ENCODE assay signal across 14 cellular contexts in the genomic region with DNA sequence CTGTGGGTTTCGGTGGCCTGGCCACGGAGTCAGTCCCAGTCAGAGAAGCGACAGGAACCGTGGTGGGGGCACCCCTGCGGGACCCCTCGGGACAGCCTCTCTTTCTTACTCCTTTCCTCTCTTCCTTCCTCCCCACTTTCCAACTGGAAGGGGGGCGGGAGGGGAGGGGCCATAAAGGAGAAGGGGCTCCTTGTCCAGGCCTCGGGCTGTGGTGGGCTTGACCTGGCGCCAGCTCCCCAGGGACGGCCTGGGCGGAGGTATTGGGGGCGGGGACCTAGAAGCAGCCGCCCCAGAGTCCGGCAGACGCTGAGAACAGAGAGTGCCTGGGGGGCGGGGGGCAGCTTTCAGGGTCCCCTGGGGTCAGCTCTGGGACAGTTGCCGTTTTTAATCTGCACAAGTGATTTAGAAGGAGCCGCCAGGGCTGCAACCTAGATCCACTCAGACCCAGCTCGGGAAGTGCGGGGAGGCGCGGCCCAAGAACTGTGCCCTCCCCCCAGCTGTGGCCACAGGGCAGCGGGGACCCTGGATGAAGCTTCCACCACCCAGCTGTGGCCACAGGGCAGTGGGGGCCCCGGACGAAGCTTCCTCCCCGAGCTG. TPM values are rescaled to one million over a fixed set of nuclear protein-coding genes. Genes with fewer than 3 reads are reported as not detected.
DNase-seq lines count a peak whose midpoint lies in the region; ATAC-seq and TF ChIP-seq lines count a peak whose summit lies in the region.
"Had no signal": no experiment of that assay in that cellular context is flagged by ENCODE, and none has a peak within 500 bp of the region (broad histone marks: within the 10 kb centered on the region; RNA-seq: fewer than 3 reads in every experiment).

No MANE protein-coding gene starts in this region.

- H3K27me3 ChIP-seq in right atrium auricular region (no peaks in the 10 kb centered on the region), psoas muscle (ENCODE audit: insufficient read depth in 3 of 3, low read length in 2 of 3) (peaks cover 0 to 42% (median 0%) of the 10 kb centered on the region in 3 donors), PC-9 (ENCODE audit: insufficient read depth, low read depth) (no peaks in the 10 kb centered on the region)
- H3K27me3 ChIP-seq in CD4-positive, alpha-beta memory T cell (ENCODE audit: insufficient read depth, low read length), result no peaks in the 10 kb centered on the region

- 7 to 22% (median 7%) methylated on average over 23 to 26 of the region's 26 CpGs for WGBS in psoas muscle, 3 donors

- peaks cover 0 to 9% of the 10 kb centered on the region in 2 donors for H3K36me3 Mint-ChIP-seq in CD14-positive monocyte
- H3K36me3 Mint-ChIP-seq in CD4-positive, alpha-beta memory T cell, result no peaks in the 10 kb centered on the region
- H3K36me3 Mint-ChIP-seq in activated naive CD4-positive, alpha-beta T cell treated with anti-CD3 and anti-CD28 coated beads for 36 hours (ENCODE audit: low read depth), result no peaks in the 10 kb centered on the region
- H3K36me3 Mint-ChIP-seq: activated naive CD4-positive, alpha-beta T cell treated with anti-CD3 and anti-CD28 coated beads, Interleukin-2, amount 50 U/mL, for 24 hours had no signal

- peak overlapping the region in 3 of 7 donors; percentile 15 to 55 (median 50) for H3K27ac Mint-ChIP-seq in CD14-positive monocyte
- H3K27ac Mint-ChIP-seq in CD4-positive, alpha-beta memory T cell, result no peak overlapping the region
- H3K27ac Mint-ChIP-seq in activated naive CD4-positive, alpha-beta T cell treated with anti-CD3 and anti-CD28 coated beads for 36 hours, result no peak overlapping the region
- H3K27ac Mint-ChIP-seq: activated naive CD4-positive, alpha-beta T cell treated with anti-CD3 and anti-CD28 coated beads, Interleukin-2, amount 50 U/mL, for 24 hours; IgD-negative memory B cell had no signal

- ATAC-seq in psoas muscle (peak in 2 of 4 donors; percentile 17 to 23), GM18502 (IDR thresholded peaks at IDR 0.05; ENCODE audit: poor library complexity, unreplicated experiment) (no peak)

- peaks cover 41% of the 10 kb centered on the region for H3F3A ChIP-seq in PC-9 (ENCODE audit: insufficient read depth, low read depth)

- H3K4me2 ChIP-seq in PC-9, result no peak overlapping the region

- peak overlapping the region; percentile 30 for H3K27ac ChIP-seq in angular gyrus (ENCODE audit: low read depth, low read length)
- peak overlapping the region; percentile 72 to 74 for H3K27ac ChIP-seq in right atrium auricular region
- H3K27ac ChIP-seq in psoas muscle, result peak overlapping the region; percentile 65
- H3K27ac ChIP-seq in PC-9, result no peak overlapping the region
- H3K27ac ChIP-seq in CD4-positive, alpha-beta memory T cell (ENCODE audit: low read depth, low read length), result no peak overlapping the region
- H3K27ac ChIP-seq: neutrophil had no signal

- H3K4me1 Mint-ChIP-seq in CD14-positive monocyte, result peaks cover 54% of the 10 kb centered on the region
- peaks cover 10 to 30% (median 23%) of the 10 kb centered on the region in 4 donors for H3K4me1 Mint-ChIP-seq in CD4-positive, alpha-beta memory T cell
- peaks cover 40% of the 10 kb centered on the region for H3K4me1 Mint-ChIP-seq in activated naive CD4-positive, alpha-beta T cell treated with anti-CD3 and anti-CD28 coated beads for 36 hours (ENCODE audit: low read depth)

- no peaks in the 10 kb centered on the region for H3K9me3 Mint-ChIP-seq in CD14-positive monocyte
- no peaks in the 10 kb centered on the region for H3K9me3 Mint-ChIP-seq in CD4-positive, alpha-beta memory T cell
- no peaks in the 10 kb centered on the region for H3K9me3 Mint-ChIP-seq in activated naive CD4-positive, alpha-beta T cell treated with anti-CD3 and anti-CD28 coated beads for 36 hours
- H3K9me3 Mint-ChIP-seq: activated naive CD4-positive, alpha-beta T cell treated with anti-CD3 and anti-CD28 coated beads, Interleukin-2, amount 50 U/mL, for 24 hours; IgD-negative memory B cell had no signal

- H3K9me2 ChIP-seq in PC-9 (ENCODE audit: insufficient read depth), result no peaks in the 10 kb centered on the region

- H3K36me3 ChIP-seq in right atrium auricular region (no peaks in the 10 kb centered on the region), psoas muscle (ENCODE audit: insufficient read depth in 1 of 2, low read depth in 1 of 2) (no peaks in the 10 kb centered on the region), PC-9 (ENCODE audit: low read depth) (no peaks in the 10 kb centered on the region)
- H3K36me3 ChIP-seq in CD4-positive, alpha-beta memory T cell (ENCODE audit: insufficient read depth, low read length), result no peaks in the 10 kb centered on the region
- H3K36me3 ChIP-seq: neutrophil had no signal

- H3K79me2 ChIP-seq in PC-9 (ENCODE audit: low read depth), result no peaks in the 10 kb centered on the region

- H3K9me3 ChIP-seq in right atrium auricular region (no peaks in the 10 kb centered on the region), psoas muscle (no peaks in the 10 kb centered on the region), PC-9 (ENCODE audit: insufficient read depth, low read depth) (no peaks in the 10 kb centered on the region)
- no peaks in the 10 kb centered on the region for H3K9me3 ChIP-seq in CD4-positive, alpha-beta memory T cell (ENCODE audit: control insufficient read depth in 1 of 2, low read length in 2 of 2)
- H3K9me3 ChIP-seq: neutrophil had no signal

- H4K20me1 ChIP-seq in PC-9 (ENCODE audit: insufficient read depth), result peaks cover 10% of the 10 kb centered on the region

- CTCF ChIA-PET in PC-9 (lab: Charles Lee), result no interaction called here
- CTCF ChIA-PET in CD4-positive, alpha-beta memory T cell (lab: Charles Lee; ENCODE audit: partially characterized antibody), result no interaction called here
- CTCF ChIA-PET in activated naive CD4-positive, alpha-beta T cell treated with anti-CD3 and anti-CD28 coated beads for 36 hours (lab: Charles Lee), result no interaction called here

- intact Hi-C loops in CD14-positive monocyte (cut with micrococcal nuclease) (loop anchor here in 1 of 2 donors (10.0 kb wide), 1 partner anchor 50 kb away; no protein-coding TSS in a partner anchor), psoas muscle (cut with DNase I) (no loop called here), PC-9 (cut with micrococcal nuclease; ENCODE audit: unreplicated experiment) (no loop called here)
- intact Hi-C loops in CD4-positive, alpha-beta memory T cell (cut with micrococcal nuclease), result no loop called here
- intact Hi-C loops in activated naive CD4-positive, alpha-beta T cell treated with anti-CD3 and anti-CD28 coated beads for 36 hours (cut with micrococcal nuclease), result no loop called here

- no TSS peak for BruUV-seq in PC-9 (replicated peaks; lab: Mats Ljungman, UMichigan)

- H3K4me3 Mint-ChIP-seq in CD14-positive monocyte, result peak overlapping the region; percentile 31 to 48
- H3K4me3 Mint-ChIP-seq in CD4-positive, alpha-beta memory T cell, result no peak overlapping the region
- no peak overlapping the region for H3K4me3 Mint-ChIP-seq in activated naive CD4-positive, alpha-beta T cell treated with anti-CD3 and anti-CD28 coated beads for 36 hours
- H3K4me3 Mint-ChIP-seq: activated naive CD4-positive, alpha-beta T cell treated with anti-CD3 and anti-CD28 coated beads, Interleukin-2, amount 50 U/mL, for 24 hours; IgD-negative memory B cell had no signal

- H2AFZ ChIP-seq in PC-9, result no peak overlapping the region

- peak overlapping the region in 1 of 2 donors; percentile 26 for H3K4me3 ChIP-seq in right atrium auricular region
- peak overlapping the region; percentile 16 for H3K4me3 ChIP-seq in psoas muscle
- H3K4me3 ChIP-seq in PC-9, result no peak overlapping the region
- no peak overlapping the region for H3K4me3 ChIP-seq in CD4-positive, alpha-beta memory T cell (ENCODE audit: low read length in 2 of 2)

- DNase-seq in CD14-positive monocyte (ENCODE audit: low spot score) (no peak), right atrium auricular region (ENCODE audit: low spot score) (no peak), psoas muscle (no peak), PC-9 (no peak)
- no peak for DNase-seq in CD4-positive, alpha-beta memory T cell
- no peak for DNase-seq in activated naive CD4-positive, alpha-beta T cell treated with anti-CD3 and anti-CD28 coated beads for 36 hours
- DNase-seq: activated CD4-positive, CD25-positive, alpha-beta regulatory T cell treated with anti-CD3 and anti-CD28 coated beads, Interleukin-2, amount 50 U/mL, for 72 hours; foreskin melanocyte; NCI-H748 treated with DMSO at 0.1 percent for 48 hours had no signal

- POLR2A ChIA-PET in PC-9 (lab: Charles Lee; ENCODE audit: unreplicated experiment), result interaction anchor here (0.6 kb wide), 1 partner anchor 93 kb away, joined by 5 read pairs; no protein-coding TSS in a partner anchor
- POLR2A ChIA-PET in CD4-positive, alpha-beta memory T cell (lab: Charles Lee; ENCODE audit: partially characterized antibody), result interaction anchor here (2.4 kb wide), 1 partner anchor 10 kb away, joined by 16 read pairs; the partner anchor contains the start of gene TPD52L2

- H3K27me3 Mint-ChIP-seq in CD14-positive monocyte (ENCODE audit: low read depth in 3 of 3), result peaks cover 15 to 63% (median 45%) of the 10 kb centered on the region in 3 donors
- peaks cover 12% of the 10 kb centered on the region in 2 donors for H3K27me3 Mint-ChIP-seq in CD4-positive, alpha-beta memory T cell
- peaks cover 3% of the 10 kb centered on the region for H3K27me3 Mint-ChIP-seq in activated naive CD4-positive, alpha-beta T cell treated with anti-CD3 and anti-CD28 coated beads for 36 hours (ENCODE audit: low read depth)

- TF ChIP-seq CTCF in CD14-positive monocyte (IDR thresholded peaks at IDR 0.05), result no peak
- TF ChIP-seq CTCF in right atrium auricular region (IDR thresholded peaks at IDR 0.05), result no peak
- no peak for TF ChIP-seq CTCF in psoas muscle (IDR thresholded peaks at IDR 0.05)
- TF ChIP-seq CTCF in PC-9 (conservative IDR thresholded peaks at IDR 0.05), result no peak

- H3K4me1 ChIP-seq in right atrium auricular region (peaks cover 0 to 55% of the 10 kb centered on the region in 2 donors), psoas muscle (peaks cover 17% of the 10 kb centered on the region), PC-9 (replicated peaks; ENCODE audit: insufficient read depth) (peaks cover 10% of the 10 kb centered on the region)
- peaks cover 28% of the 10 kb centered on the region for H3K4me1 ChIP-seq in CD4-positive, alpha-beta memory T cell (ENCODE audit: insufficient read depth, low read length)

RNA-seq across cellular contexts. Expression of gene ABHD16B, which starts 6.4 kb away (rescaled TPM):
- polyA plus RNA-seq in CD14-positive monocyte, result not detected
- not detected for total RNA-seq in right atrium auricular region
- total RNA-seq in psoas muscle, result not detected
- polyA plus RNA-seq in psoas muscle, result 1 to 10 TPM in 1 of 3 donors, under 1 TPM in 2; 0.04 to 3.2 (median 0.34) TPM
- total RNA-seq in PC-9 (2021), result not detected in 2 replicates
- not detected for total RNA-seq in CD4-positive, alpha-beta memory T cell
- polyA plus RNA-seq in CD4-positive, alpha-beta memory T cell, result not detected
- not detected for total RNA-seq in activated naive CD4-positive, alpha-beta T cell treated with anti-CD3 and anti-CD28 coated beads for 36 hours

RNA-seq across cellular contexts. Expression of gene TPD52L2, which starts 10.2 kb away (rescaled TPM):
- polyA plus RNA-seq in CD14-positive monocyte, result 100 to 1,000 TPM; 144 to 167 TPM
- total RNA-seq in right atrium auricular region, result 10 to 100 TPM; 80.6 to 84.0 TPM
- total RNA-seq in psoas muscle, result 10 to 100 TPM; 40.7 to 56.0 (median 55.1) TPM
- 100 to 1,000 TPM in 1 of 3 donors, 10 to 100 TPM in 2; 46.7 to 152 (median 89.7) TPM for polyA plus RNA-seq in psoas muscle
- 149 and 158 TPM in 2 replicates for total RNA-seq in PC-9 (2021)
- 10 to 100 TPM; 44.4 to 44.9 TPM for total RNA-seq in CD4-positive, alpha-beta memory T cell
- 10 to 100 TPM; 66.4 to 76.1 TPM for polyA plus RNA-seq in CD4-positive, alpha-beta memory T cell
- total RNA-seq in activated naive CD4-positive, alpha-beta T cell treated with anti-CD3 and anti-CD28 coated beads for 36 hours, result 10 to 100 TPM; 38.2 to 38.9 TPM

RNA-seq across cellular contexts. Expression of gene ZBTB46, which starts 23.8 kb away (rescaled TPM):
- polyA plus RNA-seq in CD14-positive monocyte (under 1 TPM; 0.07 to 0.37 TPM), psoas muscle (1 to 10 TPM; 1.3 to 3.1 (median 2.2) TPM)
- total RNA-seq in right atrium auricular region (10 to 100 TPM; 12.2 to 17.8 TPM), psoas muscle (1 to 10 TPM; 4.5 to 6.4 (median 5.6) TPM), PC-9 (2021) (3.6 and 4.9 TPM in 2 replicates)
- total RNA-seq in CD4-positive, alpha-beta memory T cell, result under 1 TPM; 0.28 to 0.87 TPM
- under 1 TPM in 1 of 2 donors, not detected in 1; 0.09 TPM for polyA plus RNA-seq in CD4-positive, alpha-beta memory T cell
- under 1 TPM; 0.17 to 0.20 TPM for total RNA-seq in activated naive CD4-positive, alpha-beta T cell treated with anti-CD3 and anti-CD28 coated beads for 36 hours

RNA-seq across cellular contexts. Expression of gene DNAJC5, which starts 40.1 kb away (rescaled TPM):
- 1 to 10 TPM; 5.9 to 7.4 TPM for polyA plus RNA-seq in CD14-positive monocyte
- 10 to 100 TPM; 41.2 to 43.8 TPM for total RNA-seq in right atrium auricular region
- total RNA-seq in psoas muscle, result 10 to 100 TPM; 20.4 to 27.3 (median 23.3) TPM
- 10 to 100 TPM; 13.1 to 33.6 (median 19.7) TPM for polyA plus RNA-seq in psoas muscle
- total RNA-seq in PC-9 (2021), result 47.0 and 48.1 TPM in 2 replicates
- total RNA-seq in CD4-positive, alpha-beta memory T cell, result 10 to 100 TPM; 53.3 to 54.4 TPM
- 1 to 10 TPM; 4.9 to 9.2 TPM for polyA plus RNA-seq in CD4-positive, alpha-beta memory T cell
- 10 to 100 TPM; 19.4 to 19.5 TPM for total RNA-seq in activated naive CD4-positive, alpha-beta T cell treated with anti-CD3 and anti-CD28 coated beads for 36 hours

Comparison
In these comparisons a context has a peak if more than half of its experiments do, and no peak if none do; other contexts are left out.
1. H3K4me3 Mint-ChIP-seq: peak in CD14-positive monocyte (2 of 2); none in CD4-positive, alpha-beta memory T cell (0 of 8) and activated naive CD4-positive, alpha-beta T cell treated with anti-CD3 and anti-CD28 coated beads for 36 hours (single experiment).
2. H3K27ac ChIP-seq: peak in angular gyrus (single experiment), right atrium auricular region (2 of 2) and psoas muscle (single experiment); none in PC-9 (single experiment) and CD4-positive, alpha-beta memory T cell (single experiment).